In genomic region chr10:74167443-74167842, GRCh38 we compare ENCODE assay signal across 1 cellular context.
TF ChIP-seq lines count a peak whose summit lies in the region.

No MANE protein-coding gene starts in this region.

TF ChIP-seq in GM12878, 131 proteins besides CTCF, POLR2A, EP300 and RAD21:
- TF ChIP-seq, protein P1, sequence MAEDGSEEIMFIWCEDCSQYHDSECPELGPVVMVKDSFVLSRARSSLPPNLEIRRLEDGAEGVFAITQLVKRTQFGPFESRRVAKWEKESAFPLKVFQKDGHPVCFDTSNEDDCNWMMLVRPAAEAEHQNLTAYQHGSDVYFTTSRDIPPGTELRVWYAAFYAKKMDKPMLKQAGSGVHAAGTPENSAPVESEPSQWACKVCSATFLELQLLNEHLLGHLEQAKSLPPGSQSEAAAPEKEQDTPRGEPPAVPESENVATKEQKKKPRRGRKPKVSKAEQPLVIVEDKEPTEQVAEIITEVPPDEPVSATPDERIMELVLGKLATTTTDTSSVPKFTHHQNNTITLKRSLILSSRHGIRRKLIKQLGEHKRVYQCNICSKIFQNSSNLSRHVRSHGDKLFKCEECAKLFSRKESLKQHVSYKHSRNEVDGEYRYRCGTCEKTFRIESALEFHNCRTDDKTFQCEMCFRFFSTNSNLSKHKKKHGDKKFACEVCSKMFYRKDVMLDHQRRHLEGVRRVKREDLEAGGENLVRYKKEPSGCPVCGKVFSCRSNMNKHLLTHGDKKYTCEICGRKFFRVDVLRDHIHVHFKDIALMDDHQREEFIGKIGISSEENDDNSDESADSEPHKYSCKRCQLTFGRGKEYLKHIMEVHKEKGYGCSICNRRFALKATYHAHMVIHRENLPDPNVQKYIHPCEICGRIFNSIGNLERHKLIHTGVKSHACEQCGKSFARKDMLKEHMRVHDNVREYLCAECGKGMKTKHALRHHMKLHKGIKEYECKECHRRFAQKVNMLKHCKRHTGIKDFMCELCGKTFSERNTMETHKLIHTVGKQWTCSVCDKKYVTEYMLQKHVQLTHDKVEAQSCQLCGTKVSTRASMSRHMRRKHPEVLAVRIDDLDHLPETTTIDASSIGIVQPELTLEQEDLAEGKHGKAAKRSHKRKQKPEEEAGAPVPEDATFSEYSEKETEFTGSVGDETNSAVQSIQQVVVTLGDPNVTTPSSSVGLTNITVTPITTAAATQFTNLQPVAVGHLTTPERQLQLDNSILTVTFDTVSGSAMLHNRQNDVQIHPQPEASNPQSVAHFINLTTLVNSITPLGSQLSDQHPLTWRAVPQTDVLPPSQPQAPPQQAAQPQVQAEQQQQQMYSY (CRISPR knock-in tag; IDR thresholded peaks at IDR 0.05): no peak
- TF ChIP-seq ZNF24 (IDR thresholded peaks at IDR 0.05): no peak
- no peak for TF ChIP-seq IKZF1 (conservative IDR thresholded peaks at IDR 0.05)
- TF ChIP-seq, protein P2, sequence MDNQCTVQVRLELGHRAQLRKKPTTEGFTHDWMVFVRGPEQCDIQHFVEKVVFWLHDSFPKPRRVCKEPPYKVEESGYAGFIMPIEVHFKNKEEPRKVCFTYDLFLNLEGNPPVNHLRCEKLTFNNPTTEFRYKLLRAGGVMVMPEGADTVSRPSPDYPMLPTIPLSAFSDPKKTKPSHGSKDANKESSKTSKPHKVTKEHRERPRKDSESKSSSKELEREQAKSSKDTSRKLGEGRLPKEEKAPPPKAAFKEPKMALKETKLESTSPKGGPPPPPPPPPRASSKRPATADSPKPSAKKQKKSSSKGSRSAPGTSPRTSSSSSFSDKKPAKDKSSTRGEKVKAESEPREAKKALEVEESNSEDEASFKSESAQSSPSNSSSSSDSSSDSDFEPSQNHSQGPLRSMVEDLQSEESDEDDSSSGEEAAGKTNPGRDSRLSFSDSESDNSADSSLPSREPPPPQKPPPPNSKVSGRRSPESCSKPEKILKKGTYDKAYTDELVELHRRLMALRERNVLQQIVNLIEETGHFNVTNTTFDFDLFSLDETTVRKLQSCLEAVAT (IDR thresholded peaks at IDR 0.05): no peak
- TF ChIP-seq CHD1 (IDR thresholded peaks at IDR 0.05; ENCODE audit: low read depth, low read length): no peak
- TF ChIP-seq RUNX3 (IDR thresholded peaks at IDR 0.05; ENCODE audit: low read length): peak; percentile 21; the same call in 1 of the 2 replicates
- no peak for TF ChIP-seq RBBP5 (conservative IDR thresholded peaks at IDR 0.05)
- TF ChIP-seq BHLHE40 (IDR thresholded peaks at IDR 0.05; ENCODE audit: borderline replicate concordance in 1 of 2, low read depth in 2 of 2, low read length in 1 of 2): peak in 1 of 2 experiments; percentile 12; a peak in 1 of 4 replicates
- TF ChIP-seq SUZ12 (IDR thresholded peaks at IDR 0.05; ENCODE audit: unreplicated experiment): no peak
- TF ChIP-seq CEBPZ (IDR thresholded peaks at IDR 0.05; ENCODE audit: low read depth, low read length): no peak
- TF ChIP-seq BCL11A (IDR thresholded peaks at IDR 0.05; ENCODE audit: low read depth, low read length): no peak
- TF ChIP-seq NFIC (IDR thresholded peaks at IDR 0.05; ENCODE audit: low read depth, low read length): no peak
- TF ChIP-seq ELK1 (IDR thresholded peaks at IDR 0.05; ENCODE audit: low read depth, low read length): no peak
- TF ChIP-seq EGR1 (IDR thresholded peaks at IDR 0.05; ENCODE audit: borderline replicate concordance in 1 of 2, low read depth in 2 of 2, low read length in 2 of 2): no peak
